In genomic region chr2:42879913-42880737, GRCh38 we compare ENCODE assay signal across 12 cellular contexts.
DNase-seq lines count a peak whose midpoint lies in the region; ATAC-seq and TF ChIP-seq lines count a peak whose summit lies in the region.
"Had no signal": no experiment of that assay in that cellular context is flagged by ENCODE, and none has a peak within 500 bp of the region (broad histone marks: within the 10 kb centered on the region; RNA-seq: fewer than 3 reads in every experiment).

No MANE protein-coding gene starts in this region.

- TF ChIP-seq CTCF in lower lobe of right lung (IDR thresholded peaks at IDR 0.05) (no peak), thyroid gland (IDR thresholded peaks at IDR 0.05) (no peak), A673 (conservative IDR thresholded peaks at IDR 0.05; ENCODE audit: low read depth, low read length) (no peak)

- 76 to 88% methylated on average over 8 to 15 of the region's 18 CpGs for WGBS in thyroid gland, 2 donors

- peak overlapping the region; percentile 59 for H3K27ac ChIP-seq in lower lobe of right lung
- peak overlapping the region in 2 of 3 donors; percentile 33 to 59 for H3K27ac ChIP-seq in thyroid gland
- H3K27ac ChIP-seq in A673 (ENCODE audit: low read depth, low read length, poor library complexity, severe bottlenecking) = no peak overlapping the region
- H3K27ac ChIP-seq: cardiac muscle cell had no signal

- no peaks in the 10 kb centered on the region for H3K27me3 ChIP-seq in lower lobe of right lung (ENCODE audit: low read depth)
- no peaks in the 10 kb centered on the region for H3K27me3 ChIP-seq in thyroid gland
- no peaks in the 10 kb centered on the region for H3K27me3 ChIP-seq in A673 (replicated peaks; ENCODE audit: insufficient read depth, low read depth, low read length, poor library complexity)
- H3K27me3 ChIP-seq: cardiac muscle cell had no signal

- no peak for TF ChIP-seq POLR2A in thyroid gland (IDR thresholded peaks at IDR 0.05)

- in situ Hi-C loops in ACHN (cut with HindIII; ENCODE audit: low pct_ligation_motif_present, low pct_unique_long_range_greater_than_20kb, low sequenced_read_pairs) = no loop called here

- ATAC-seq in esophagus mucosa (peak; percentile 66), lower lobe of right lung (peak in 1 of 2 donors; percentile 37), GM18861 (IDR thresholded peaks at IDR 0.05; ENCODE audit: unreplicated experiment) (no peak)
- ATAC-seq: stimulated activated naive B cell treated with anti-CD40 and anti-IgM and Interleukin-4, amounts not matched to agents 10 μg/mL and 1 μg/mL and 100 μg/mL, for 72 hours had no signal

- POLR2A ChIA-PET in A673 (lab: Charles Lee; ENCODE audit: low non-redundant PET) = interaction anchor here (0.6 kb wide), 1 partner anchor 38 kb away, joined by 18 read pairs; no protein-coding TSS in a partner anchor

- H3K9me3 ChIP-seq in lower lobe of right lung = no peaks in the 10 kb centered on the region
- no peaks in the 10 kb centered on the region for H3K9me3 ChIP-seq in thyroid gland
- H3K9me3 ChIP-seq in A673 (ENCODE audit: low read depth, low read length, poor library complexity, severe bottlenecking) = no peaks in the 10 kb centered on the region

- H3K4me1 ChIP-seq in lower lobe of right lung (peaks cover 45% of the 10 kb centered on the region), thyroid gland (peaks cover 21 to 44% of the 10 kb centered on the region in 2 donors), A673 (ENCODE audit: insufficient read depth, low read length, poor library complexity, severe bottlenecking) (no peaks in the 10 kb centered on the region)

- H3K4me3 ChIP-seq in lower lobe of right lung (no peak overlapping the region), thyroid gland (replicated peaks in 1 of 3) (no peak overlapping the region), A673 (ENCODE audit: low read depth, low read length, poor library complexity, severe bottlenecking) (no peak overlapping the region)
- H3K4me3 ChIP-seq: cardiac muscle cell had no signal

- no TSS peak for BruUV-seq in A673 (replicated peaks; lab: Mats Ljungman, UMichigan)

- DNase-seq in amniotic epithelial cell (ENCODE audit: low read depth) (peak; percentile 20), lower lobe of right lung (no peak), thyroid gland (no peak), ACHN (no peak), A673 (ENCODE audit: low spot score) (no peak)
- DNase-seq: activated CD4-positive, CD25-positive, alpha-beta regulatory T cell treated with anti-CD3 and anti-CD28 coated beads, Interleukin-2, amount 50 U/mL, for 72 hours; NCI-H2029 treated with DMSO at 0.1 percent for 48 hours; stimulated activated CD4-positive, alpha-beta T cell treated with anti-CD3 and anti-CD28 coated beads, Interleukin-2, amount 100 ng/mL, for 48 hours; stimulated activated naive B cell treated with anti-CD40 and anti-IgM and Interleukin-4, amounts not matched to agents 10 μg/mL and 1 μg/mL and 100 μg/mL, for 72 hours had no signal

- no peaks in the 10 kb centered on the region for H3K36me3 ChIP-seq in lower lobe of right lung
- H3K36me3 ChIP-seq in thyroid gland = no peaks in the 10 kb centered on the region
- H3K36me3 ChIP-seq in A673 (ENCODE audit: insufficient read depth, low read length, poor library complexity, severe bottlenecking) = no peaks in the 10 kb centered on the region
- H3K36me3 ChIP-seq: cardiac muscle cell had no signal

- intact Hi-C loops in lower lobe of right lung (cut with DNase I) = no loop called here
- intact Hi-C loops in thyroid gland (cut with DNase I) = no loop called here
- intact Hi-C loops in A673 (cut with micrococcal nuclease; ENCODE audit: unreplicated experiment) = no loop called here

- CTCF ChIA-PET in A673 (lab: Charles Lee) = no interaction called here
